ENCODE assay signal across 20 cellular contexts in the genomic region with DNA sequence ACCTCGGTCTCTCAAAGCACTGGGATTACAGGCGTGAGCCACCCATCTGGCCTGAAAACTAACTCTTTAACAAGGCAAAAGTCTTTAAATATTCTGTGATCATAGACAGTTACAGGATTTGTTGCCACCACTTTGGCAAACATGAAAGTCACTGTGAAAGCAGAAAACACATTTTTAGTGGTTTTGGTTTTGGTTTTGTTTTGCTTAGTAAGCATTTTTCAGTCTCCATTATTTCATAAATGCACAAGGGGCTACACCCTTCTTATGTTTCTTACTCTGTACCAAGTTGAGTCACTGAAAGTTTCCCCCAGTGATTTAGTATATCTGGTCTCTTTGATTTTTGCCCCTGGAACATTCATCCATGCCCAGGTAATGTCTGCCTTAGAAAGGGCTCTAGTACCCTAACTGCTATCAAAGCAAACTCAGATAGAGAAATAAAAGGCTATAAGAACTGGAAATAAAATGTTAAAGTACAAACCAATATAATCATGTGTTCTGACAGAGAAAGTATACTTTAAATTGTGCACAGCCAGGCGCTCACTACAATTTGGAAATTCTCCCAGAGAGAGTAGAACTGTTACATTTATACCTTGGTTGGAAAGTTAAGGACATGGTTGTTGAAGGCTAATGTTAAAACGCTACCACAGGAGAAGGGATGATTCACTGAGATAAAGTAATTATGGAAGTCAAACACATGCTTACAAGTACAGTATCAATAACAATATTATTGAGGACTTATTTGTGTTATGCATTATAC.
DNase-seq lines count a peak whose midpoint lies in the region; ATAC-seq, FAIRE-seq and TF ChIP-seq lines count a peak whose summit lies in the region.
"Had no signal": no experiment of that assay in that cellular context is flagged by ENCODE, and none has a peak within 500 bp of the region (broad histone marks: within the 10 kb centered on the region; RNA-seq: fewer than 3 reads in every experiment).

No MANE protein-coding gene starts in this region.

- H3K9me3 ChIP-seq in A549 (no peaks in the 10 kb centered on the region), kidney (ENCODE audit: control insufficient read depth in 1 of 2, low read length in 2 of 2) (no peaks in the 10 kb centered on the region)
- H3K9me3 ChIP-seq: adrenal gland, BLaER1, Caco-2, suprapubic skin had no signal

- in situ Hi-C loops in astrocyte of the cerebellum (cut with HindIII; ENCODE audit: low sequenced_read_pairs) (no loop called here), brain microvascular endothelial cell (cut with HindIII; ENCODE audit: low pct_ligation_motif_present, low sequenced_read_pairs) (no loop called here)

- H3K4me3 ChIP-seq in A549 (no peak overlapping the region), astrocyte of the cerebellum (ENCODE audit: low read depth, low read length) (no peak overlapping the region), kidney (ENCODE audit: low read length in 2 of 2) (peak overlapping the region in 1 of 2 donors; percentile 40), brain microvascular endothelial cell (ENCODE audit: low read depth, low read length) (no peak overlapping the region)
- H3K4me3 ChIP-seq: adrenal gland, BLaER1, suprapubic skin had no signal

- ATAC-seq in A549 = no peak
- peak; percentile 51 for ATAC-seq in HG03354 (IDR thresholded peaks at IDR 0.05; ENCODE audit: poor library complexity, severe bottlenecking, unreplicated experiment)
- ATAC-seq in HG03457 (IDR thresholded peaks at IDR 0.05; ENCODE audit: unreplicated experiment) = no peak
- ATAC-seq: T-cell had no signal

- intact Hi-C loops in kidney (cut with DNase I) = no loop called here

- no peak for DNase-seq in A549 (ENCODE audit: low read depth in 1 of 2, low spot score in 1 of 2)
- DNase-seq in astrocyte of the cerebellum (ENCODE audit: low read depth) = peak; percentile 32
- no peak for DNase-seq in kidney
- no peak for DNase-seq in NCI-H748 (lab: John Stamatoyannopoulos, UW; ENCODE audit: unreplicated experiment)
- DNase-seq in brain microvascular endothelial cell = no peak
- DNase-seq in iPS-NIHi7 (ENCODE audit: extremely low spot score) = no peak
- DNase-seq: activated CD4-positive, alpha-beta T cell treated with anti-CD3 and anti-CD28 coated beads, Interleukin-2, amount 50 U/mL, for 1 hour; adrenal gland; caudate nucleus; NCI-H2171; NCI-H526 treated with DMSO at 0.1 percent for 48 hours; SIG-M5; T-cell had no signal

- no peak for TF ChIP-seq EP300 in A549 (IDR thresholded peaks at IDR 0.05)

- H3K4me2 ChIP-seq in A549 = no peak overlapping the region
- H3K4me2 ChIP-seq: BLaER1 had no signal

- H3K4me1 ChIP-seq in A549 (no peaks in the 10 kb centered on the region), kidney (ENCODE audit: control insufficient read depth in 1 of 2, insufficient read depth in 1 of 2, low read depth in 1 of 2, low read length in 2 of 2) (peaks cover 2 to 15% of the 10 kb centered on the region in 2 donors)
- H3K4me1 ChIP-seq: adrenal gland, BLaER1, suprapubic skin had no signal

- TF ChIP-seq POLR2A in A549 (IDR thresholded peaks at IDR 0.05; ENCODE audit: low read length) = no peak

- TF ChIP-seq CTCF in A549 (IDR thresholded peaks at IDR 0.05) = no peak
- no peak for TF ChIP-seq CTCF in astrocyte of the cerebellum (IDR thresholded peaks at IDR 0.05; ENCODE audit: low read depth, low read length, missing control alignments)
- no peak for TF ChIP-seq CTCF in kidney (IDR thresholded peaks at IDR 0.05; ENCODE audit: borderline replicate concordance, extremely low read depth, insufficient read depth)
- TF ChIP-seq CTCF in brain microvascular endothelial cell (IDR thresholded peaks at IDR 0.05; ENCODE audit: low read depth, low read length, missing control alignments) = no peak

- POLR2A ChIA-PET in A549 (lab: Yijun Ruan, JAX) = no interaction called here

- WGBS in A549 (ENCODE audit: missing lambda C conversion rate) = 37% methylated on average over 4 of the region's 4 CpGs

- H3K27ac ChIP-seq in A549 (no peak overlapping the region), kidney (ENCODE audit: low read depth in 2 of 2, low read length in 2 of 2) (peak overlapping the region; percentile 46 to 68), brain microvascular endothelial cell (no peak overlapping the region)
- H3K27ac ChIP-seq: adrenal gland, BLaER1, HL-60, suprapubic skin had no signal

- no peak for TF ChIP-seq RAD21 in A549 (conservative IDR thresholded peaks at IDR 0.05 in 1 of 2, IDR thresholded peaks at IDR 0.05 in 1 of 2)

- no peak overlapping the region for H3K9ac ChIP-seq in kidney (ENCODE audit: low read length in 2 of 2)
- H3K9ac ChIP-seq: BLaER1 had no signal

- CTCF ChIA-PET in A549 (lab: Yijun Ruan, JAX) = no interaction called here

- no peak for FAIRE-seq in A549 (lab: Jason Lieb, UNC)
- no peak for FAIRE-seq in kidney (lab: Jason Lieb, UNC)
- FAIRE-seq: frontal cortex had no signal

- H3K27me3 ChIP-seq in brain microvascular endothelial cell (replicated peaks) = no peaks in the 10 kb centered on the region
- H3K27me3 ChIP-seq: adrenal gland, BLaER1, suprapubic skin had no signal

- H3K36me3 ChIP-seq in kidney (ENCODE audit: control insufficient read depth in 1 of 2, insufficient read depth in 2 of 2, low read length in 2 of 2) = no peaks in the 10 kb centered on the region
- no peaks in the 10 kb centered on the region for H3K36me3 ChIP-seq in brain microvascular endothelial cell (replicated peaks)
- H3K36me3 ChIP-seq: adrenal gland, BLaER1, suprapubic skin had no signal

TF ChIP-seq in A549, 52 proteins besides CTCF, POLR2A, EP300 and RAD21:
- TF ChIP-seq JUN (IDR thresholded peaks at IDR 0.05) (no peak), ZSCAN20 (CRISPR knock-in tag; IDR thresholded peaks at IDR 0.05) (no peak), EHMT2 (IDR thresholded peaks at IDR 0.05; ENCODE audit: low read depth) (no peak), MAFK (IDR thresholded peaks at IDR 0.05; ENCODE audit: partially characterized antibody) (peak; percentile 96)
TF ChIP-seq in A549: peak in this region for 1.

Comparison
In these comparisons a context has a peak if more than half of its experiments do, and no peak if none do; other contexts are left out.
1. H3K27ac ChIP-seq: peak in kidney (2 of 2); none in A549 (0 of 2) and brain microvascular endothelial cell (single experiment).